In the genomic region with DNA sequence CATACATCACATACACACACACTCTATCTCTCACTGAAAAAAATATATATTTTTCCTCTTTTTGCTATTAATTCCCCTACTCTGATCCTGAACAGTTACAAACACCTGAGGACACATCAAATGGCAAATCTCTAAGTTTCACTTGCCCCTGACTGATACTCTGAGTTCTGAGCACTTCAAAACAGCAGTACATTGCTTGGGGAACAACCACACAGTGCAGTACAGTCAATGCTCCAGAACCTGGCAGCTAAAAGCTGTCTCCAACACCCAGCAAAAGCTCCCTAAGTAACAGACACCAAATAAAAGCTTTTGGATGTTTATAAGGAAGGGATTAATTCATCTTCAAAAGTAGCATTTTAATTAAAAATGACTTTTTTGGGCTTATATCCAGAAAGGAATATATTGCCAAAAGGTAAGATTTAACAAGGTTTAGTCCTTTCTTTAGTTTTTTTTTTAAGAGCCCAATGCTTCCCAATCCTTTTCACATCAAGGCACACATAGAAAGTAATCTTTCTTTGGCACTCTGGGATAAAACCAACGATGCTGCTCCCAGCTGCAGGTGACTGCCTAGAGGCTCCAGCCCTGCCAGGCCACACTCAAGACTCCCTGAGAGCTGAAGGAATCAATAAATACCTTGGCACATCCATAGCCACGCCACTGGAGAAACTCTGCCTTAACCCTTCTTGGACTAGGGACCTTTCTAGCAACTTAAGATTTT, we compare ENCODE assay signal across 18 cellular contexts.
DNase-seq lines count a peak whose midpoint lies in the region; TF ChIP-seq lines count a peak whose summit lies in the region.
"Had no signal": no experiment of that assay in that cellular context is flagged by ENCODE, and none has a peak within 500 bp of the region (broad histone marks: within the 10 kb centered on the region; RNA-seq: fewer than 3 reads in every experiment).

No MANE protein-coding gene starts in this region.

- no peak overlapping the region for H3K4ac ChIP-seq in mesenchymal stem cell (ENCODE audit: low read depth in 1 of 2, low read length in 2 of 2)

- H3K27me3 ChIP-seq in mesenchymal stem cell (ENCODE audit: control insufficient read depth in 1 of 2, insufficient read depth in 1 of 2, low read length in 2 of 2) (no peaks in the 10 kb centered on the region), stomach smooth muscle (ENCODE audit: control insufficient read depth in 1 of 2, insufficient read depth in 2 of 2, low read length in 2 of 2) (no peaks in the 10 kb centered on the region), Karpas-422 (ENCODE audit: low read length) (no peaks in the 10 kb centered on the region)

- H2BK120ac ChIP-seq in mesenchymal stem cell (ENCODE audit: low read depth, low read length) = no peak overlapping the region

- no peaks in the 10 kb centered on the region for H3K9me3 Mint-ChIP-seq in T-helper 2 cell treated with Interferon-gamma antibody and Interleukin-4, amounts not matched to agents 5 μg/mL and 100 μg/mL, for 36 hours
- H3K9me3 Mint-ChIP-seq: GM23338, T-cell had no signal

- H4K20me1 ChIP-seq in Karpas-422 (ENCODE audit: insufficient read depth, low read depth, low read length) = no peaks in the 10 kb centered on the region

- H2AFZ ChIP-seq in mesenchymal stem cell (ENCODE audit: low read depth, low read length) (no peak overlapping the region), Karpas-422 (ENCODE audit: low read length) (no peak overlapping the region)
- H2AFZ ChIP-seq: GM23338, PC-9 had no signal

- H3K79me1 ChIP-seq in mesenchymal stem cell (replicated peaks; ENCODE audit: low read length, poor library complexity, severe bottlenecking) = peaks cover 8% of the 10 kb centered on the region

- H3K4me3 Mint-ChIP-seq in T-helper 2 cell treated with Interferon-gamma antibody and Interleukin-4, amounts not matched to agents 5 μg/mL and 100 μg/mL, for 36 hours = no peak overlapping the region
- H3K4me3 Mint-ChIP-seq: activated naive CD8-positive, alpha-beta T cell; B cell; GM23338; T-cell had no signal

- 0 out of 2 replicates have a peak, but pooled peaks cover 3% of the 10 kb centered on the region for H3K79me2 ChIP-seq in Karpas-422 (ENCODE audit: low read length)

- H3K36me3 ChIP-seq in mesenchymal stem cell (ENCODE audit: control insufficient read depth in 1 of 2, insufficient read depth in 2 of 2, low read depth in 1 of 2, low read length in 2 of 2) = peaks cover 4 to 9% of the 10 kb centered on the region in 2 experiments
- peaks cover 0 to 4% of the 10 kb centered on the region in 2 donors for H3K36me3 ChIP-seq in stomach smooth muscle (ENCODE audit: control insufficient read depth in 2 of 2, insufficient read depth in 2 of 2, low read length in 2 of 2)
- no peaks in the 10 kb centered on the region for H3K36me3 ChIP-seq in Karpas-422 (ENCODE audit: insufficient read depth, low read length)

- no peak overlapping the region for H2BK12ac ChIP-seq in mesenchymal stem cell (ENCODE audit: low read length in 2 of 2)

- peaks cover 4% of the 10 kb centered on the region for H3K4me1 ChIP-seq in mesenchymal stem cell (ENCODE audit: control insufficient read depth, insufficient read depth, low read depth, low read length)
- peaks cover 14% of the 10 kb centered on the region for H3K4me1 ChIP-seq in stomach smooth muscle (ENCODE audit: control insufficient read depth, insufficient read depth, low read length)
- H3K4me1 ChIP-seq in Karpas-422 (ENCODE audit: low read length) = peaks cover 20% of the 10 kb centered on the region

- H3K9me2 ChIP-seq in Karpas-422 (replicated peaks; ENCODE audit: insufficient read depth, low read length) = no peaks in the 10 kb centered on the region

- H3K9ac ChIP-seq in mesenchymal stem cell (ENCODE audit: low read length) = peak overlapping the region; percentile 42
- no peak overlapping the region for H3K9ac ChIP-seq in stomach smooth muscle (ENCODE audit: low read length in 2 of 2)
- no peak overlapping the region for H3K9ac ChIP-seq in Karpas-422 (ENCODE audit: low read length)

- H3K9me3 ChIP-seq in mesenchymal stem cell (ENCODE audit: control insufficient read depth, low read length) (no peaks in the 10 kb centered on the region), stomach smooth muscle (ENCODE audit: control insufficient read depth in 2 of 2, low read length in 2 of 2) (no peaks in the 10 kb centered on the region), Karpas-422 (ENCODE audit: low read length) (no peaks in the 10 kb centered on the region)

- H3K18ac ChIP-seq in mesenchymal stem cell (ENCODE audit: low read depth in 1 of 2, low read length in 2 of 2) = no peak overlapping the region

- no peak overlapping the region for H3K27ac Mint-ChIP-seq in T-helper 2 cell treated with Interferon-gamma antibody and Interleukin-4, amounts not matched to agents 5 μg/mL and 100 μg/mL, for 36 hours
- H3K27ac Mint-ChIP-seq: activated naive CD8-positive, alpha-beta T cell; B cell; GM23338; T-cell had no signal

- no peak overlapping the region for H2BK15ac ChIP-seq in mesenchymal stem cell (ENCODE audit: low read depth, poor library complexity, severe bottlenecking)

- no peak overlapping the region for H3K14ac ChIP-seq in mesenchymal stem cell (ENCODE audit: low read length in 2 of 2)

- no peak overlapping the region for H2BK5ac ChIP-seq in mesenchymal stem cell (ENCODE audit: low read depth, low read length, poor library complexity, severe bottlenecking)

- peaks cover 16% of the 10 kb centered on the region for H3K4me1 Mint-ChIP-seq in T-helper 2 cell treated with Interferon-gamma antibody and Interleukin-4, amounts not matched to agents 5 μg/mL and 100 μg/mL, for 36 hours (ENCODE audit: low read depth)
- H3K4me1 Mint-ChIP-seq: GM23338 had no signal

- H3K4me2 ChIP-seq in mesenchymal stem cell (ENCODE audit: low read length, poor library complexity, severe bottlenecking) = no peak overlapping the region
- no peak overlapping the region for H3K4me2 ChIP-seq in Karpas-422 (ENCODE audit: low read depth, low read length, poor library complexity, severe bottlenecking)
- H3K4me2 ChIP-seq: GM23338, PC-9 had no signal

- no peak overlapping the region for H3K23ac ChIP-seq in mesenchymal stem cell (ENCODE audit: low read length in 2 of 2)

- peaks cover 23% of the 10 kb centered on the region for H3K36me3 Mint-ChIP-seq in T-helper 2 cell treated with Interferon-gamma antibody and Interleukin-4, amounts not matched to agents 5 μg/mL and 100 μg/mL, for 36 hours (ENCODE audit: low read depth)

- no peak overlapping the region for H4K91ac ChIP-seq in mesenchymal stem cell (ENCODE audit: low read length)

- no peaks in the 10 kb centered on the region for H3K27me3 Mint-ChIP-seq in T-helper 2 cell treated with Interferon-gamma antibody and Interleukin-4, amounts not matched to agents 5 μg/mL and 100 μg/mL, for 36 hours (ENCODE audit: low read depth)
- H3K27me3 Mint-ChIP-seq: activated naive CD8-positive, alpha-beta T cell; B cell; T-cell had no signal

- H4K8ac ChIP-seq in mesenchymal stem cell (ENCODE audit: low read length) = no peak overlapping the region

- TF ChIP-seq CTCF in GM12865 (IDR thresholded peaks at IDR 0.05; ENCODE audit: insufficient read depth, low read depth, low read length, missing control alignments) = no peak

- H2AK5ac ChIP-seq in mesenchymal stem cell (ENCODE audit: low read length, severe bottlenecking) = no peak overlapping the region

- H3K27ac ChIP-seq in angular gyrus (ENCODE audit: low read depth, low read length) (peak overlapping the region; percentile 37), mesenchymal stem cell (ENCODE audit: low read length, poor library complexity, severe bottlenecking) (no peak overlapping the region), stomach smooth muscle (ENCODE audit: low read length) (peak overlapping the region; percentile 20), Karpas-422 (ENCODE audit: low read length) (no peak overlapping the region)
- H3K27ac ChIP-seq: PC-9 had no signal

- DNase-seq in GM12865 (ENCODE audit: low read depth) (peak; percentile 52), mesenchymal stem cell (no peak), Karpas-422 (no peak), NK-92 (lab: John Stamatoyannopoulos, UW; ENCODE audit: unreplicated experiment) (no peak), ureter (ENCODE audit: low spot score) (no peak)
- no peak for DNase-seq in T-helper 2 cell treated with Interferon-gamma antibody and Interleukin-4, amounts not matched to agents 5 μg/mL and 100 μg/mL, for 36 hours (ENCODE audit: low spot score)
- DNase-seq: activated CD8-positive, alpha-beta memory T cell treated with anti-CD3 and anti-CD28 coated beads, Interleukin-2, amount 50 U/mL, for 4 hours; DMS 273 treated with DMSO at 0.1 percent for 48 hours; KBM-7; kidney; PC-9; stimulated activated CD4-positive, alpha-beta T cell treated with anti-CD3 and anti-CD28 coated beads, Interleukin-4, amount 100 ng/mL, for 24 hours; T-cell had no signal

- H3K4me3 ChIP-seq in GM12865 (ENCODE audit: low read depth, low read length) (no peak overlapping the region), mesenchymal stem cell (ENCODE audit: insufficient read depth in 1 of 2, low read depth in 1 of 2, low read length in 2 of 2) (no peak overlapping the region), stomach smooth muscle (ENCODE audit: low read length in 2 of 2) (peak overlapping the region in 1 of 2 donors; percentile 20), Karpas-422 (ENCODE audit: low read length) (no peak overlapping the region)
- H3K4me3 ChIP-seq: GM23338, PC-9 had no signal

- 85% methylated on average over 2 of the region's 2 CpGs for WGBS in mesenchymal stem cell

Comparison
In these comparisons a context has a peak if more than half of its experiments do, and no peak if none do; other contexts are left out.
1. H3K27ac ChIP-seq: peak in angular gyrus (single experiment) and stomach smooth muscle (single experiment); none in mesenchymal stem cell (single experiment) and Karpas-422 (single experiment).